Comparison of ENCODE assay signal across 31 cellular contexts in genomic region chr12:9851050-9851449, GRCh38. TPM values are rescaled to one million over a fixed set of nuclear protein-coding genes. Genes with fewer than 3 reads are reported as not detected.
DNase-seq lines count a peak whose midpoint lies in the region; ATAC-seq and TF ChIP-seq lines count a peak whose summit lies in the region.
"Had no signal": no experiment of that assay in that cellular context is flagged by ENCODE, and none has a peak within 500 bp of the region (broad histone marks: within the 10 kb centered on the region; RNA-seq: fewer than 3 reads in every experiment).

No MANE protein-coding gene starts in this region.

- intact Hi-C loops in thyroid gland (cut with DNase I): no loop called here
- intact Hi-C loops in adrenal gland (cut with DNase I): no loop called here

- H3K27me3 ChIP-seq in WERI-Rb-1 (ENCODE audit: insufficient read depth, low read depth, severe bottlenecking) (no peaks in the 10 kb centered on the region), thyroid gland (no peaks in the 10 kb centered on the region), adrenal gland (no peaks in the 10 kb centered on the region)

- H3K9me3 ChIP-seq in WERI-Rb-1 (ENCODE audit: severe bottlenecking): no peaks in the 10 kb centered on the region
- no peaks in the 10 kb centered on the region for H3K9me3 ChIP-seq in thyroid gland
- H3K9me3 ChIP-seq in adrenal gland (replicated peaks in 1 of 3): no peaks in the 10 kb centered on the region
- H3K9me3 ChIP-seq: SK-N-SH had no signal

- TF ChIP-seq CTCF in WERI-Rb-1 (IDR thresholded peaks at IDR 0.05; ENCODE audit: low read depth, low read length) (no peak), thyroid gland (IDR thresholded peaks at IDR 0.05) (no peak), adrenal gland (IDR thresholded peaks at IDR 0.05) (no peak)

- H3K36me3 Mint-ChIP-seq in stimulated activated naive CD8-positive, alpha-beta T cell treated with anti-CD3 and anti-CD28 coated beads, Interleukin-15, Interleukin-2, amounts not matched to agents 100 ng/mL and 50 ng/mL, for 24 hours (ENCODE audit: low read depth): peaks cover 62% of the 10 kb centered on the region
- H3K36me3 Mint-ChIP-seq in immature natural killer cell: peaks cover 38 to 80% (median 54%) of the 10 kb centered on the region in 3 donors

- 85 to 95% methylated on average over 5 of the region's 5 CpGs for WGBS in thyroid gland, 2 donors
- 90 to 96% (median 92%) methylated on average over 5 of the region's 5 CpGs for WGBS in adrenal gland, 4 donors

- H3K9me3 Mint-ChIP-seq in stimulated activated naive CD8-positive, alpha-beta T cell treated with anti-CD3 and anti-CD28 coated beads, Interleukin-15, Interleukin-2, amounts not matched to agents 100 ng/mL and 50 ng/mL, for 24 hours: peaks cover 24% of the 10 kb centered on the region
- H3K9me3 Mint-ChIP-seq in immature natural killer cell: no peaks in the 10 kb centered on the region
- H3K9me3 Mint-ChIP-seq: H9 had no signal

- no peak for DNase-seq in stimulated activated naive CD8-positive, alpha-beta T cell treated with anti-CD3 and anti-CD28 coated beads, Interleukin-15, Interleukin-2, amounts not matched to agents 100 U/mL and 50 U/mL, for 24 hours
- peak; percentile 14 for DNase-seq in OCI-M1 (lab: John Stamatoyannopoulos, UW)
- no peak for DNase-seq in immature natural killer cell
- DNase-seq in WERI-Rb-1: no peak
- no peak for DNase-seq in thyroid gland
- DNase-seq in adrenal gland: no peak
- DNase-seq: CD8-positive, alpha-beta memory T cell; DMS 273 treated with DMSO at 0.1 percent for 48 hours; DMS79; EL; GDM1; GM23248; H9; MM.1S; NCI-H1092; NCI-H146; NCI-H1930; NCI-H446 treated with DMSO at 0.1 percent for 48 hours; NCI-H526; NCI-H82; NK-92 treated with Interleukin-12 subunit alpha and Interleukin-12 subunit beta, amount 100 ng/mL, for 24 hours; SHP77; SK-N-SH had no signal

- no peaks in the 10 kb centered on the region for H3K36me3 ChIP-seq in WERI-Rb-1
- no peaks in the 10 kb centered on the region for H3K36me3 ChIP-seq in thyroid gland
- no peaks in the 10 kb centered on the region for H3K36me3 ChIP-seq in adrenal gland (replicated peaks in 1 of 2)

- no peaks in the 10 kb centered on the region for H3K27me3 Mint-ChIP-seq in stimulated activated naive CD8-positive, alpha-beta T cell treated with anti-CD3 and anti-CD28 coated beads, Interleukin-15, Interleukin-2, amounts not matched to agents 100 ng/mL and 50 ng/mL, for 24 hours
- H3K27me3 Mint-ChIP-seq in immature natural killer cell (ENCODE audit: low read depth in 3 of 3): peaks cover 0 to 5% (median 0%) of the 10 kb centered on the region in 3 donors
- H3K27me3 Mint-ChIP-seq: B cell; CD8-positive, alpha-beta memory T cell had no signal

- H3K4me1 Mint-ChIP-seq in stimulated activated naive CD8-positive, alpha-beta T cell treated with anti-CD3 and anti-CD28 coated beads, Interleukin-15, Interleukin-2, amounts not matched to agents 100 ng/mL and 50 ng/mL, for 24 hours (ENCODE audit: low read depth): peaks cover 40% of the 10 kb centered on the region
- peaks cover 0 to 94% of the 10 kb centered on the region in 2 donors for H3K4me1 Mint-ChIP-seq in immature natural killer cell
- H3K4me1 Mint-ChIP-seq: B cell had no signal

- H3K27ac ChIP-seq in WERI-Rb-1 (no peak overlapping the region), thyroid gland (no peak overlapping the region), adrenal gland (no peak overlapping the region)
- H3K27ac ChIP-seq: C4-2B, GM23248, KMS-11, RWPE1 had no signal

- H3K4me3 Mint-ChIP-seq in stimulated activated naive CD8-positive, alpha-beta T cell treated with anti-CD3 and anti-CD28 coated beads, Interleukin-15, Interleukin-2, amounts not matched to agents 100 ng/mL and 50 ng/mL, for 24 hours: no peak overlapping the region
- H3K4me3 Mint-ChIP-seq in immature natural killer cell: peak overlapping the region in 4 of 5 donors; percentile 20 to 35 (median 28)
- H3K4me3 Mint-ChIP-seq: B cell; CD8-positive, alpha-beta memory T cell; H9 had no signal

- ATAC-seq in stimulated activated naive CD8-positive, alpha-beta T cell treated with anti-CD3 and anti-CD28 coated beads, Interleukin-15, Interleukin-2, amounts not matched to agents 100 U/mL and 50 U/mL, for 24 hours: no peak
- ATAC-seq: GM12878, Panc1 had no signal

- H3K27ac Mint-ChIP-seq in stimulated activated naive CD8-positive, alpha-beta T cell treated with anti-CD3 and anti-CD28 coated beads, Interleukin-15, Interleukin-2, amounts not matched to agents 100 ng/mL and 50 ng/mL, for 24 hours: peak overlapping the region; percentile 37
- peak overlapping the region; percentile 79 to 91 (median 88) for H3K27ac Mint-ChIP-seq in immature natural killer cell
- H3K27ac Mint-ChIP-seq: B cell, H9 had no signal

- H3K4me1 ChIP-seq in thyroid gland (no peaks in the 10 kb centered on the region), adrenal gland (replicated peaks in 1 of 2) (no peaks in the 10 kb centered on the region)

- no peak overlapping the region for H3K4me3 ChIP-seq in WERI-Rb-1 (ENCODE audit: low read depth, low read length)
- no peak overlapping the region for H3K4me3 ChIP-seq in thyroid gland (replicated peaks in 1 of 3)
- no peak overlapping the region for H3K4me3 ChIP-seq in adrenal gland
- H3K4me3 ChIP-seq: GM12878, GM23248 had no signal

- TF ChIP-seq POLR2A in thyroid gland (IDR thresholded peaks at IDR 0.05) (no peak), adrenal gland (IDR thresholded peaks at IDR 0.05) (no peak)

RNA-seq across cellular contexts. Expression of gene CLEC2B, which starts 18.1 kb away (rescaled TPM):
- polyA plus RNA-seq in immature natural killer cell (100 to 1,000 TPM in 2 of 3 donors, 10 to 100 TPM in 1; 92.8 to 134 (median 130) TPM), adrenal gland (10 to 100 TPM; 10.8 to 17.7 (median 11.2) TPM)
- total RNA-seq in thyroid gland (10 to 100 TPM in 3 of 4 donors, 1 to 10 TPM in 1; 7.3 to 25.2 (median 16.7) TPM), adrenal gland (10 to 100 TPM in 3 of 8 donors, 1 to 10 TPM in 5; 3.9 to 17.0 (median 8.5) TPM)
- total RNA-seq: H9 had no signal
- polyA plus RNA-seq: SK-N-SH had no signal

RNA-seq across cellular contexts. Expression of gene KLRF1, which starts 23.8 kb away (rescaled TPM):
- polyA plus RNA-seq in immature natural killer cell (1,000 to 10,000 TPM; 1,026 to 1,807 (median 1,127) TPM), adrenal gland (under 1 TPM in 1 of 3 donors, not detected in 2; 0.61 TPM)
- total RNA-seq in thyroid gland (1 to 10 TPM in 1 of 4 donors, under 1 TPM in 1, not detected in 2; 0.78 to 1.0 TPM), adrenal gland (under 1 TPM in 3 of 8 donors, not detected in 5; 0.40 to 0.61 (median 0.42) TPM)
- total RNA-seq: A673; CD8-positive, alpha-beta memory T cell; GM23248; H9 had no signal
- polyA plus RNA-seq: GM23248, SK-N-SH had no signal

RNA-seq across cellular contexts. Expression of gene KLRF2, which starts 30.2 kb away (rescaled TPM):
- polyA plus RNA-seq in immature natural killer cell (1 to 10 TPM in 1 of 3 donors, under 1 TPM in 1, not detected in 1; 0.94 to 3.4 TPM), adrenal gland (not detected)
- total RNA-seq in thyroid gland (not detected), adrenal gland (not detected)
- total RNA-seq: A673; B cell; CD8-positive, alpha-beta memory T cell; GM12878; GM23248; H9 had no signal
- polyA plus RNA-seq: CD8-positive, alpha-beta memory T cell; GM23248; SK-N-SH had no signal
